Comparison of ENCODE assay signal across 10 cellular contexts in the genomic region with DNA sequence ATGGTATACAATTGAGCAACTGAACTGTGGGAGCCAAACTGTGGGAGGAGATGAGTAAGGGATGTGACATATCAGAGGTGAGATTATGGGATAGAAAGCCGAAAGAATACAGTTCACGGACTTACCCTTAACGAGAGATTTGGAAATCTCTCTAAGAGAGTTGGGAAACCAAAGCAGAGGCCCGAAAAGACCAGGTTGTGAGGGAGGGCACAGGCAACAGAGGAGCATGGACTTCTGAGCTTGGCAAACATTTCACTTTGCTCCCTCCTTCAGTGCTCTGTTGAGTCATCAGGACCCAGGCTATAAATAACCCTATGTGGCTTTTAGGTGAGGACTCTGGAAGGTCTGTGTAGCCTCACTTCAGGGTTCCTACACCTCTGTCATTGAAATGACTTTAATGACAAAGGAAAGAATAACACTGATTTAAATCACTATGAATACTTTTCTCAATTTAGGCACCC.
A peak's percentile ranks its signal among the peaks of the same experiment; 100 is the strongest.
DNase-seq lines count a peak whose midpoint lies in the region; ATAC-seq and TF ChIP-seq lines count a peak whose summit lies in the region.
"Had no signal": no experiment of that assay in that cellular context is flagged by ENCODE, and none has a peak within 500 bp of the region (broad histone marks: within the 10 kb centered on the region; RNA-seq: fewer than 3 reads in every experiment).

No MANE protein-coding gene starts in this region.

- H3K27ac Mint-ChIP-seq in activated naive CD4-positive, alpha-beta T cell treated with anti-CD3 and anti-CD28 coated beads for 36 hours, result no peak overlapping the region

- no peaks in the 10 kb centered on the region for H3K27me3 Mint-ChIP-seq in activated naive CD4-positive, alpha-beta T cell treated with anti-CD3 and anti-CD28 coated beads for 36 hours (ENCODE audit: low read depth)

- CTCF ChIA-PET in activated naive CD4-positive, alpha-beta T cell treated with anti-CD3 and anti-CD28 coated beads for 36 hours (lab: Charles Lee), result no interaction called here

- H3K4me3 Mint-ChIP-seq in activated naive CD4-positive, alpha-beta T cell treated with anti-CD3 and anti-CD28 coated beads for 36 hours, result no peak overlapping the region

- peak; percentile 96 for ATAC-seq in omental fat pad (ENCODE audit: low FRiP score)
- ATAC-seq in GM19463 (IDR thresholded peaks at IDR 0.05; ENCODE audit: unreplicated experiment), result no peak
- ATAC-seq in GM21360 (IDR thresholded peaks at IDR 0.05; ENCODE audit: unreplicated experiment), result no peak

- H3K9me3 Mint-ChIP-seq in activated naive CD4-positive, alpha-beta T cell treated with anti-CD3 and anti-CD28 coated beads for 36 hours, result no peaks in the 10 kb centered on the region

- no peak for TF ChIP-seq CTCF in omental fat pad (IDR thresholded peaks at IDR 0.05)

- H3K36me3 Mint-ChIP-seq in activated naive CD4-positive, alpha-beta T cell treated with anti-CD3 and anti-CD28 coated beads for 36 hours (ENCODE audit: low read depth), result peaks cover 2% of the 10 kb centered on the region

- peaks cover 3% of the 10 kb centered on the region for H3K4me1 Mint-ChIP-seq in activated naive CD4-positive, alpha-beta T cell treated with anti-CD3 and anti-CD28 coated beads for 36 hours (ENCODE audit: low read depth)

- peak; percentile 57 for DNase-seq in ELR (ENCODE audit: low read depth)
- DNase-seq in OCI-M1 (lab: John Stamatoyannopoulos, UW), result peak; percentile 12
- peak; percentile 66 for DNase-seq in fibroblast of peridontal ligament (ENCODE audit: extremely low read depth)
- DNase-seq in omental fat pad (ENCODE audit: low spot score), result no peak
- no peak for DNase-seq in retina
- DNase-seq in activated naive CD4-positive, alpha-beta T cell treated with anti-CD3 and anti-CD28 coated beads for 36 hours, result no peak
- DNase-seq: activated CD4-positive, CD25-positive, alpha-beta regulatory T cell treated with anti-CD3 and anti-CD28 coated beads, Interleukin-2, amount 50 U/mL, for 72 hours; DND-41 had no signal

- intact Hi-C loops in activated naive CD4-positive, alpha-beta T cell treated with anti-CD3 and anti-CD28 coated beads for 36 hours (cut with micrococcal nuclease), result no loop called here

Comparison
In these comparisons a context has a peak if more than half of its experiments do, and no peak if none do; other contexts are left out.
1. DNase-seq: peak in ELR (single experiment), OCI-M1 (single experiment) and fibroblast of peridontal ligament (single experiment); none in omental fat pad (single experiment), retina (single experiment) and activated naive CD4-positive, alpha-beta T cell treated with anti-CD3 and anti-CD28 coated beads for 36 hours (single experiment).